ENCODE assay signal across 8 cellular contexts in genomic region chr1:41382531-41383090, GRCh38. TPM values are rescaled to one million over a fixed set of nuclear protein-coding genes. Genes with fewer than 3 reads are reported as not detected.
DNase-seq lines count a peak whose midpoint lies in the region; ATAC-seq, FAIRE-seq and TF ChIP-seq lines count a peak whose summit lies in the region.

No MANE protein-coding gene starts in this region.

- 7% methylated on average over 23 of the region's 40 CpGs for WGBS in prostate gland

- TF ChIP-seq CTCF in prostate gland (IDR thresholded peaks at IDR 0.05), result no peak

- H3K9me3 ChIP-seq in prostate gland, result no peaks in the 10 kb centered on the region

- peaks cover 16% of the 10 kb centered on the region for H3K4me1 ChIP-seq in prostate gland (replicated peaks)

- peak; percentile 10 for TF ChIP-seq POLR2A in prostate gland (IDR thresholded peaks at IDR 0.05)

- peak overlapping the region; percentile 94 to 95 for H3K27ac ChIP-seq in prostate gland

- intact Hi-C loops in prostate gland (cut with DNase I), result no loop called here

- no peak for FAIRE-seq in GM19239 (lab: Jason Lieb, UNC)

- H3K27me3 ChIP-seq in prostate gland (replicated peaks; ENCODE audit: insufficient read depth), result no peaks in the 10 kb centered on the region

- peak; percentile 89 for DNase-seq in GM03348 (ENCODE audit: low spot score)
- peak; percentile 57 for DNase-seq in glomerular visceral epithelial cell (ENCODE audit: extremely low spot score)
- peak; percentile 52 for DNase-seq in prostate gland (ENCODE audit: low spot score)
- no peak for DNase-seq in GM19239 (ENCODE audit: insufficient read length, low spot score)
- no peak for DNase-seq in NCI-H526 treated with DMSO at 0.1 percent for 48 hours (lab: John Stamatoyannopoulos, UW)

- ATAC-seq in SK-N-SH treated with all-trans-retinoic acid at 6 μM for 48 hours, result peak; percentile 70
- no peak for ATAC-seq in GM21825 (IDR thresholded peaks at IDR 0.05; ENCODE audit: unreplicated experiment)
- no peak for ATAC-seq in HG02852 (IDR thresholded peaks at IDR 0.05; ENCODE audit: unreplicated experiment)

- H3K4me3 ChIP-seq in prostate gland, result peak overlapping the region; percentile 54 to 57

- no peaks in the 10 kb centered on the region for H3K36me3 ChIP-seq in prostate gland

TF ChIP-seq in SK-N-SH treated with all-trans-retinoic acid at 6 μM for 48 hours, 23 proteins besides CTCF, POLR2A, EP300 and RAD21:
- TF ChIP-seq TCF4 (CRISPR knock-in tag; IDR thresholded peaks at IDR 0.05; ENCODE audit: borderline replicate concordance), result no peak
- TF ChIP-seq ZFP30 (CRISPR knock-in tag; IDR thresholded peaks at IDR 0.05), result no peak
- no peak for TF ChIP-seq ZNF70 (CRISPR knock-in tag; IDR thresholded peaks at IDR 0.05)
- no peak for TF ChIP-seq ARNTL (CRISPR knock-in tag; IDR thresholded peaks at IDR 0.05; ENCODE audit: borderline replicate concordance, low read depth)
- TF ChIP-seq PATZ1 (CRISPR knock-in tag; IDR thresholded peaks at IDR 0.05; ENCODE audit: borderline replicate concordance), result no peak
- TF ChIP-seq POU6F1 (CRISPR knock-in tag; IDR thresholded peaks at IDR 0.05; ENCODE audit: borderline replicate concordance, low read depth), result no peak
- no peak for TF ChIP-seq CSRNP3 (CRISPR knock-in tag; IDR thresholded peaks at IDR 0.05)
- no peak for TF ChIP-seq CSDC2 (CRISPR knock-in tag; IDR thresholded peaks at IDR 0.05)
- TF ChIP-seq GLIS3 (CRISPR knock-in tag; IDR thresholded peaks at IDR 0.05), result no peak
- no peak for TF ChIP-seq PPARA (CRISPR knock-in tag; IDR thresholded peaks at IDR 0.05; ENCODE audit: borderline replicate concordance)
- no peak for TF ChIP-seq ESRRG (CRISPR knock-in tag; IDR thresholded peaks at IDR 0.05)
- no peak for TF ChIP-seq ISL1 (CRISPR knock-in tag; IDR thresholded peaks at IDR 0.05)
- no peak for TF ChIP-seq ZNF8 (CRISPR knock-in tag; IDR thresholded peaks at IDR 0.05)
- no peak for TF ChIP-seq SNAI2 (CRISPR knock-in tag; IDR thresholded peaks at IDR 0.05)
- no peak for TF ChIP-seq TSHZ2 (CRISPR knock-in tag; IDR thresholded peaks at IDR 0.05)
- no peak for TF ChIP-seq CREB5 (CRISPR knock-in tag; IDR thresholded peaks at IDR 0.05; ENCODE audit: low read depth)
- no peak for TF ChIP-seq ZFP3 (CRISPR knock-in tag; IDR thresholded peaks at IDR 0.05)
- TF ChIP-seq BACH2 (CRISPR knock-in tag; IDR thresholded peaks at IDR 0.05; ENCODE audit: borderline replicate concordance), result no peak
- TF ChIP-seq ZNF565 (CRISPR knock-in tag; conservative IDR thresholded peaks at IDR 0.05; ENCODE audit: low read depth), result no peak
- TF ChIP-seq ZC3H10 (CRISPR knock-in tag; IDR thresholded peaks at IDR 0.05), result no peak
TF ChIP-seq in SK-N-SH treated with all-trans-retinoic acid at 6 μM for 48 hours: peak in this region for 0.

RNA-seq across cellular contexts. Expression of gene FOXO6, which starts 21.4 kb away (rescaled TPM):
- total RNA-seq in prostate gland, result 1 to 10 TPM; 3.3 to 5.0 TPM

Comparison
In these comparisons a context has a peak if more than half of its experiments do, and no peak if none do; other contexts are left out.
1. DNase-seq: peak in GM03348 (single experiment), glomerular visceral epithelial cell (single experiment) and prostate gland (single experiment); none in GM19239 (single experiment) and NCI-H526 treated with DMSO at 0.1 percent for 48 hours (single experiment).